In the genomic region with DNA sequence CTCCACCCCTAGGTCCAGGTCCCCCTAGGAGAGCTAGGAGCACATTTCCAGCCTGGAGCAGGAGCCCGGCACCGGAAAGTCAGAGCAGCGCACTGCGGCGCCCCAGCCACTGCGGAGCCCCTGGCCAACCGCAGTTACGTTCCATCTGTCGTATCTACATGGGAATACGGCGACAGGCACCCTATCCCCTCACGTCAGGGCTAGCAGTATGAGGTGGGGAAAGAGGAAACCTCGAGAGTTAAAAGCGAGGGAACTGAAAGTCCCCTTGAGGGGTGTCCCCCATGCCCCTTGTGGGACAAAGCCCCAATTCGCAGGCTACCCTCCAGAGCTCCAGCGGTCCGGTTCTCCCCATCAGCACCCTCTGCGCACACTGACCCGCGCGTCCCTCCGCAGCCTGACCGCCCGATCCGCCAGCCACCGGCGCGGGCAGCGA, we compare ENCODE assay signal across 8 cellular contexts. TPM values are rescaled to one million over a fixed set of nuclear protein-coding genes. Genes with fewer than 3 reads are reported as not detected.
DNase-seq lines count a peak whose midpoint lies in the region; ATAC-seq and TF ChIP-seq lines count a peak whose summit lies in the region.

No MANE protein-coding gene starts in this region.

- H3K36me3 ChIP-seq in endodermal cell (ENCODE audit: control insufficient read depth, insufficient read depth, low read length) (no peaks in the 10 kb centered on the region), mucosa of descending colon (ENCODE audit: low read depth) (no peaks in the 10 kb centered on the region), upper lobe of right lung (no peaks in the 10 kb centered on the region)

- intact Hi-C loops in mucosa of descending colon (cut with DNase I, micrococcal nuclease) (no loop called here), upper lobe of right lung (cut with DNase I) (no loop called here)

- H3K27ac ChIP-seq in endodermal cell (ENCODE audit: low read depth, low read length) (no peak overlapping the region), upper lobe of right lung (peak overlapping the region; percentile 67)

- peak; percentile 32 for DNase-seq in NCI-H2227 (lab: John Stamatoyannopoulos, UW; ENCODE audit: unreplicated experiment)
- DNase-seq in NCI-H2227 treated with DMSO at 0.1 percent for 48 hours (lab: John Stamatoyannopoulos, UW) = no peak
- DNase-seq in T-helper 2 cell treated with Interferon-gamma antibody and Interleukin-4, amounts not matched to agents 5 μg/mL and 100 μg/mL, for 36 hours (ENCODE audit: low spot score) = no peak
- peak; percentile 86 for DNase-seq in endodermal cell
- DNase-seq in mucosa of descending colon = peak in 2 of 3 donors; percentile 28 to 43
- peak; percentile 68 for DNase-seq in upper lobe of right lung
- no peak for DNase-seq in putamen (ENCODE audit: low spot score)

- no peak for TF ChIP-seq CTCF in endodermal cell (conservative IDR thresholded peaks at IDR 0.05)
- no peak for TF ChIP-seq CTCF in mucosa of descending colon (IDR thresholded peaks at IDR 0.05)
- TF ChIP-seq CTCF in upper lobe of right lung (IDR thresholded peaks at IDR 0.05) = no peak

- H3K4me3 ChIP-seq in endodermal cell (ENCODE audit: low read length) (peak overlapping the region; percentile 78), mucosa of descending colon (no peak overlapping the region), upper lobe of right lung (peak overlapping the region; percentile 63)

- H3K27me3 ChIP-seq in endodermal cell (ENCODE audit: control insufficient read depth, insufficient read depth, low read length, poor library complexity, severe bottlenecking) (peaks cover 76% of the 10 kb centered on the region), upper lobe of right lung (peaks cover 11% of the 10 kb centered on the region)

- no peaks in the 10 kb centered on the region for H3K36me3 Mint-ChIP-seq in T-helper 2 cell treated with Interferon-gamma antibody and Interleukin-4, amounts not matched to agents 5 μg/mL and 100 μg/mL, for 36 hours (ENCODE audit: low read depth)
- H3K36me3 Mint-ChIP-seq in endodermal cell (ENCODE audit: low read depth) = no peaks in the 10 kb centered on the region

- no peaks in the 10 kb centered on the region for H3K9me3 Mint-ChIP-seq in T-helper 2 cell treated with Interferon-gamma antibody and Interleukin-4, amounts not matched to agents 5 μg/mL and 100 μg/mL, for 36 hours
- H3K9me3 Mint-ChIP-seq in endodermal cell = no peaks in the 10 kb centered on the region

- H3K9me3 ChIP-seq in endodermal cell (ENCODE audit: control insufficient read depth, low read length) (no peaks in the 10 kb centered on the region), mucosa of descending colon (no peaks in the 10 kb centered on the region), upper lobe of right lung (no peaks in the 10 kb centered on the region)

- no peak overlapping the region for H3K27ac Mint-ChIP-seq in T-helper 2 cell treated with Interferon-gamma antibody and Interleukin-4, amounts not matched to agents 5 μg/mL and 100 μg/mL, for 36 hours
- H3K27ac Mint-ChIP-seq in endodermal cell = no peak overlapping the region

- H3K4me3 Mint-ChIP-seq in T-helper 2 cell treated with Interferon-gamma antibody and Interleukin-4, amounts not matched to agents 5 μg/mL and 100 μg/mL, for 36 hours = peak overlapping the region; percentile 53
- H3K4me3 Mint-ChIP-seq in endodermal cell = peak overlapping the region; percentile 57

- 1 to 2% methylated on average over 10 to 29 of the region's 29 CpGs for WGBS in endodermal cell (ENCODE audit: insufficient coverage in 1 of 2, insufficient read length in 1 of 2), 2 experiments

- peak; percentile 18 for ATAC-seq in HG03135 (IDR thresholded peaks at IDR 0.05; ENCODE audit: unreplicated experiment)
- ATAC-seq in mucosa of descending colon = peak; percentile 43
- peak; percentile 58 for ATAC-seq in upper lobe of right lung

- H3K4me1 Mint-ChIP-seq in T-helper 2 cell treated with Interferon-gamma antibody and Interleukin-4, amounts not matched to agents 5 μg/mL and 100 μg/mL, for 36 hours (ENCODE audit: low read depth) = peaks cover 16% of the 10 kb centered on the region
- H3K4me1 Mint-ChIP-seq in endodermal cell = peaks cover 8% of the 10 kb centered on the region

- H3K9ac ChIP-seq in endodermal cell (ENCODE audit: extremely low read depth, low read length, poor library complexity, severe bottlenecking) = no peak overlapping the region

- H3K27me3 Mint-ChIP-seq in T-helper 2 cell treated with Interferon-gamma antibody and Interleukin-4, amounts not matched to agents 5 μg/mL and 100 μg/mL, for 36 hours (ENCODE audit: low read depth) = peaks cover 78% of the 10 kb centered on the region
- H3K27me3 Mint-ChIP-seq in endodermal cell (ENCODE audit: insufficient read depth) = peaks cover 75% of the 10 kb centered on the region

- H3K4me1 ChIP-seq in endodermal cell (ENCODE audit: control insufficient read depth, insufficient read depth, low read length) (no peaks in the 10 kb centered on the region), mucosa of descending colon (ENCODE audit: low read depth) (no peaks in the 10 kb centered on the region), upper lobe of right lung (no peaks in the 10 kb centered on the region)

RNA-seq across cellular contexts. Expression of gene COLGALT2, which starts 1.0 kb away (rescaled TPM):
- total RNA-seq in endodermal cell (1 to 10 TPM; 1.9 to 2.3 TPM), mucosa of descending colon (1 to 10 TPM in 1 of 3 donors, under 1 TPM in 2; 0.35 to 7.6 (median 0.48) TPM), upper lobe of right lung (7.4 TPM)
- 11.8 TPM for polyA plus RNA-seq in endodermal cell (2013, experiment 1 of 2)
- 10.1 TPM for polyA plus RNA-seq in endodermal cell (2013, experiment 2 of 2)

RNA-seq across cellular contexts. Expression of gene TSEN15, which starts 15.0 kb away (rescaled TPM):
- total RNA-seq in endodermal cell (10 to 100 TPM; 20.4 to 22.5 TPM), mucosa of descending colon (10 to 100 TPM in 2 of 3 donors, 1 to 10 TPM in 1; 6.7 to 21.2 (median 13.5) TPM), upper lobe of right lung (27.2 TPM)
- 54.5 TPM for polyA plus RNA-seq in endodermal cell (2013, experiment 1 of 2)
- 44.5 TPM for polyA plus RNA-seq in endodermal cell (2013, experiment 2 of 2)

Comparison
In these comparisons a context has a peak if more than half of its experiments do, and no peak if none do; other contexts are left out.
1. DNase-seq: peak in NCI-H2227 (single experiment), endodermal cell (single experiment), mucosa of descending colon (2 of 3) and upper lobe of right lung (single experiment); none in NCI-H2227 treated with DMSO at 0.1 percent for 48 hours (single experiment), T-helper 2 cell treated with Interferon-gamma antibody and Interleukin-4, amounts not matched to agents 5 μg/mL and 100 μg/mL, for 36 hours (single experiment) and putamen (single experiment).
2. Peak in every context shown above with its lines, with median percentiles within 50 percentile points of each other: ATAC-seq.